ENCODE assay signal across 8 cellular contexts in the genomic region with DNA sequence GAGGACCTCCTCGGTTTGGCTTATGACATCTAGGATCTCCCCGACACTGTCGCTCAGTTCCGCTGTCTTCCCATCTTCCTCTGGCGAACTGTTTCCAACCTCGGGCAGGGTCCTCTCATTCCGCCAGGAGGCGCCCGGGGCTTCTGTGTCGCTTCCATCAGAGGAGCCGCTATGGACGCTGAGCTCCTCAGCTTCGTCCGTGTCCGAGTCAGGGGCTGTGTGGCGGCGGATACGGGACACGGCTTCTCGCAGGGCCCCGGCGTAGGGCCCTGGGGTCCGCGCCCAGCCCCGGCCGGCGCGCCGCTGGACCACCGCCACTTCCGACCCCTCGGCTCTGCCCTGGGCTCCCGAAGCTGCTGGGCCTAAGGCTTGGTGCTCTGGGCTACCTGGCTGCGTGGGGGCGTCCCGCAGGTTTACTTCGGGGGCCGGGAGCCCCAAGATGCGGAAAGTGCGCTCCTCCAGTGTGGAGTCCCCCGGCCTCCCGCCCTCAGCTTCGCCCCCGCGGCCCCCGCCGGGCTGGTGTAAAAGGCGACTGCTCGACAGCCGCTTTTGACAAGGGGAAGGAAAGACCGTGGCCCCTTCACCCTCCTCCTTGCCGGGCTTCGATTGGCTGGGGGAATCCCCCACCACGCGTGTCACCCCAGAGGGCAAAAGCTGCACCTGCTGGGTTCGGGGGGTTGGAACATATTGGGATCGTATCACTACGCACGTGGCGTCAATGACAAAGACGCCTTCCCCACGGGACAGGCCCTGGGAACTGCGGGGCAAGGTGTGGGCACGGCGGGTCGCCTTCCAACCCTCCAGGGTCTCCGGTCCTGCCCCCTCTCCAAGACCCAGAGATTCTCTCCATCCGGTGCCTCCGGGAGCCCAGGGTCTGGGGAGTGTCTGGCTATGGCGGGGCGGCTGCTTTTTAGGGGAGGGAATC. TPM values are rescaled to one million over a fixed set of nuclear protein-coding genes. Genes with fewer than 3 reads are reported as not detected.
DNase-seq lines count a peak whose midpoint lies in the region; ATAC-seq, FAIRE-seq and TF ChIP-seq lines count a peak whose summit lies in the region.

No MANE protein-coding gene starts in this region.

- peak; percentile 57 for ATAC-seq in body of pancreas
- no peak for ATAC-seq in HG03175 (IDR thresholded peaks at IDR 0.05; ENCODE audit: unreplicated experiment)

- intact Hi-C loops in body of pancreas (cut with DNase I): no loop called here

- H3K36me3 ChIP-seq in SU-DHL-6 (ENCODE audit: low read length): no peaks in the 10 kb centered on the region
- no peaks in the 10 kb centered on the region for H3K36me3 ChIP-seq in body of pancreas (replicated peaks in 1 of 2; ENCODE audit: insufficient read depth in 1 of 2, low read depth in 2 of 2)
- no peaks in the 10 kb centered on the region for H3K36me3 ChIP-seq in iPS-15b (ENCODE audit: control insufficient read depth, insufficient read depth, low read length)

- H3K9me3 ChIP-seq in SU-DHL-6 (ENCODE audit: insufficient read depth, low read length) (no peaks in the 10 kb centered on the region), body of pancreas (no peaks in the 10 kb centered on the region), iPS-15b (ENCODE audit: control insufficient read depth, insufficient read depth, low read length) (no peaks in the 10 kb centered on the region)

- TF ChIP-seq POLR2A in body of pancreas (IDR thresholded peaks at IDR 0.05): no peak

- H3F3A ChIP-seq in SU-DHL-6 (ENCODE audit: insufficient read depth): 0 out of 2 replicates have a peak, but pooled peaks cover 4% of the 10 kb centered on the region

- H4K20me1 ChIP-seq in SU-DHL-6 (ENCODE audit: low read depth, low read length): no peaks in the 10 kb centered on the region

- H3K27ac ChIP-seq in SU-DHL-6 (ENCODE audit: low read depth, low read length): no peak overlapping the region
- no peak overlapping the region for H3K27ac ChIP-seq in body of pancreas

- 0 out of 2 replicates have a peak, but pooled peaks cover 9% of the 10 kb centered on the region for H3K79me2 ChIP-seq in SU-DHL-6 (ENCODE audit: insufficient read depth, low read length)

- peak overlapping the region; percentile 37 for H3K4me3 ChIP-seq in Jurkat, Clone E6-1 (ENCODE audit: low read length)
- H3K4me3 ChIP-seq in SU-DHL-6 (ENCODE audit: insufficient read depth, low read length, poor library complexity, severe bottlenecking) (peak overlapping the region; percentile 60), body of pancreas (no peak overlapping the region), iPS-15b (ENCODE audit: low read depth, low read length) (peak overlapping the region; percentile 40)

- no peaks in the 10 kb centered on the region for H3K27me3 ChIP-seq in SU-DHL-6 (ENCODE audit: low read length)
- H3K27me3 ChIP-seq in body of pancreas: no peaks in the 10 kb centered on the region
- H3K27me3 ChIP-seq in iPS-15b (ENCODE audit: control insufficient read depth, insufficient read depth, low read length): peaks cover 84% of the 10 kb centered on the region

- H3K9me2 ChIP-seq in SU-DHL-6 (replicated peaks; ENCODE audit: insufficient read depth, low read length): no peaks in the 10 kb centered on the region

- TF ChIP-seq CTCF in D721Med (IDR thresholded peaks at IDR 0.05; ENCODE audit: insufficient read depth, missing control alignments): peak; percentile 74
- TF ChIP-seq CTCF in SU-DHL-6 (IDR thresholded peaks at IDR 0.05; ENCODE audit: insufficient read depth, low read length, poor library complexity, severe bottlenecking): peak; percentile 55
- TF ChIP-seq CTCF in body of pancreas (IDR thresholded peaks at IDR 0.05): peak; percentile 49 to 62 (median 54)

- peak overlapping the region; percentile 70 for H3K9ac ChIP-seq in SU-DHL-6 (ENCODE audit: low read length)
- no peak overlapping the region for H3K9ac ChIP-seq in iPS-15b (ENCODE audit: low read depth, low read length)

- peaks cover 37% of the 10 kb centered on the region for H3K4me1 ChIP-seq in body of pancreas
- peaks cover 8% of the 10 kb centered on the region for H3K4me1 ChIP-seq in iPS-15b (ENCODE audit: control insufficient read depth, insufficient read depth, low read length)

- FAIRE-seq in D721Med (lab: Jason Lieb, UNC): no peak

- peak overlapping the region; percentile 39 for H2AFZ ChIP-seq in SU-DHL-6 (ENCODE audit: low read depth, low read length, severe bottlenecking)

- H3K4me2 ChIP-seq in SU-DHL-6 (ENCODE audit: low read depth, low read length, poor library complexity, severe bottlenecking): peak overlapping the region; percentile 62

- DNase-seq in D721Med (ENCODE audit: insufficient read length, low spot score): no peak
- no peak for DNase-seq in Jurkat, Clone E6-1 (ENCODE audit: low read depth, low spot score)
- peak; percentile 70 to 79 (median 74) for DNase-seq in body of pancreas
- DNase-seq in renal cortical epithelial cell (ENCODE audit: low read depth): peak; percentile 44
- DNase-seq in A172 (ENCODE audit: low spot score): no peak

- WGBS in body of pancreas, 2 donors: 26 to 52% methylated on average over 27 to 67 of the region's 71 CpGs

RNA-seq across cellular contexts. Expression of gene DDN, which starts 2.1 kb away (rescaled TPM):
- polyA plus RNA-seq in Jurkat, Clone E6-1 (2012; ENCODE audit: insufficient read depth, insufficient read length): not detected
- total RNA-seq in body of pancreas: under 1 TPM in 1 of 2 donors, not detected in 1; 0.66 TPM
- total RNA-seq in renal cortical epithelial cell: 0.05 TPM in 1 of 2 replicates, not detected in the other
- total RNA-seq in A172 (2014; rRNA removed; shearing (Covaris generic)): 0.03 and 0.19 TPM in 2 replicates

RNA-seq across cellular contexts. Expression of gene WNT1, which starts 18.9 kb away (rescaled TPM):
- 1.7 TPM for polyA plus RNA-seq in Jurkat, Clone E6-1 (2012; ENCODE audit: insufficient read depth, insufficient read length)
- not detected for total RNA-seq in body of pancreas
- not detected in 2 replicates for total RNA-seq in renal cortical epithelial cell
- total RNA-seq in A172 (2014; rRNA removed; shearing (Covaris generic)): not detected in 2 replicates

RNA-seq across cellular contexts. Expression of gene PRKAG1, which starts 21.5 kb away (rescaled TPM):
- polyA plus RNA-seq in Jurkat, Clone E6-1 (2012; ENCODE audit: insufficient read depth, insufficient read length): 69.8 TPM
- 10 to 100 TPM; 25.4 to 26.4 TPM for total RNA-seq in body of pancreas
- 63.0 and 86.1 TPM in 2 replicates for total RNA-seq in renal cortical epithelial cell
- 71.9 and 98.1 TPM in 2 replicates for total RNA-seq in A172 (2014; rRNA removed; shearing (Covaris generic))

RNA-seq across cellular contexts. Expression of gene WNT10B, which starts 25.5 kb away (rescaled TPM):
- polyA plus RNA-seq in Jurkat, Clone E6-1 (2012; ENCODE audit: insufficient read depth, insufficient read length): 5.6 TPM
- total RNA-seq in body of pancreas (1 to 10 TPM in 1 of 2 donors, not detected in 1; 1.3 TPM), renal cortical epithelial cell (0.35 and 0.60 TPM in 2 replicates)
- total RNA-seq in A172 (2014; rRNA removed; shearing (Covaris generic)): 0.36 and 1.5 TPM in 2 replicates

RNA-seq across cellular contexts. Expression of gene ARF3, which starts 39.8 kb away (rescaled TPM):
- polyA plus RNA-seq in Jurkat, Clone E6-1 (2012; ENCODE audit: insufficient read depth, insufficient read length): 120 TPM
- 10 to 100 TPM; 22.3 to 24.1 TPM for total RNA-seq in body of pancreas
- total RNA-seq in renal cortical epithelial cell: 50.7 and 95.9 TPM in 2 replicates
- total RNA-seq in A172 (2014; rRNA removed; shearing (Covaris generic)): 51.9 and 78.9 TPM in 2 replicates

Comparison
In these comparisons a context has a peak if more than half of its experiments do, and no peak if none do; other contexts are left out.
1. DNase-seq: peak in body of pancreas (4 of 4) and renal cortical epithelial cell (single experiment); none in D721Med (single experiment), Jurkat, Clone E6-1 (single experiment) and A172 (single experiment).
2. H3K4me3 ChIP-seq: peak in Jurkat, Clone E6-1 (single experiment), SU-DHL-6 (single experiment) and iPS-15b (single experiment); none in body of pancreas (0 of 2).
3. Peak in every context shown above with its lines, with median percentiles within 50 percentile points of each other: CTCF ChIP-seq.